ENCODE assay signal across 9 cellular contexts in the genomic region with DNA sequence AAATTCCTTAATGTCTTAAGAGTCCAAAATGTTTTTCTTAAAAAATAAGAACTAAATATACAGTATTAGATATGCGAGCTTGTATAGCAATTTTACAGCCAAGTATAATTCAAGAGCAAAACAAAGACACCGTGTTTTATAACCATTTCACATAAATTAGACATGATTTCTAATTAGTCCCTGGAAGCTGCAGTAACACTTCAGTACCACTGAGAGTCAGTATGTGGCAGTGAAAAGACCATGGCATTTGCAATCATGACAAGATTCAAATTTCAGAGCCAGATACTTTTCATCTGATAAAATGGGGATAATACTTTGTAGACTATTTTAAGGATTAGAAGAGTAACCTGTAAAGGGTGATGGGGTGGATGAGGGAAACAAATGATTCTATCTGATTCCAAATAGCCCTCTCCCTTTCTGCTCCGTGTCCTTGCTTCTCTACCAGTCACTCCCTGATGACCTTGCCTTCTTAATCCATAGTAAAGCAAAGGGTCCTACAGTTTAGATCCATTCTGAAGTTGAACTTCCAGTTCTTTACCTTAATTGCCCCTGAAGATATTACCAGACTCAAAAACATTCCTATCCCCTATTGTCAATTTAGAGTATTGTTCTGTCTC.
A peak's percentile ranks its signal among the peaks of the same experiment; 100 is the strongest.
DNase-seq lines count a peak whose midpoint lies in the region; ATAC-seq and TF ChIP-seq lines count a peak whose summit lies in the region.
"Had no signal": no experiment of that assay in that cellular context is flagged by ENCODE, and none has a peak within 500 bp of the region (broad histone marks: within the 10 kb centered on the region; RNA-seq: fewer than 3 reads in every experiment).

No MANE protein-coding gene starts in this region.

- H3K27me3 Mint-ChIP-seq in glutamatergic neuron (ENCODE audit: unreplicated experiment) = no peaks in the 10 kb centered on the region

- ATAC-seq in GM21529 (IDR thresholded peaks at IDR 0.05; ENCODE audit: unreplicated experiment) = peak; percentile 82

- H3K27ac Mint-ChIP-seq in glutamatergic neuron (ENCODE audit: unreplicated experiment) = no peak overlapping the region

- H3K9me3 ChIP-seq in WERI-Rb-1 (ENCODE audit: severe bottlenecking) = no peaks in the 10 kb centered on the region
- H3K9me3 ChIP-seq: BLaER1 had no signal

- H3K36me3 Mint-ChIP-seq in glutamatergic neuron (ENCODE audit: unreplicated experiment) = no peaks in the 10 kb centered on the region

- no peak overlapping the region for H3K4me3 ChIP-seq in WERI-Rb-1 (ENCODE audit: low read depth, low read length)
- no peak overlapping the region for H3K4me3 ChIP-seq in skeletal muscle cell (ENCODE audit: low read depth, low read length)
- H3K4me3 ChIP-seq: BLaER1 had no signal

- TF ChIP-seq CTCF in WERI-Rb-1 (IDR thresholded peaks at IDR 0.05; ENCODE audit: low read depth, low read length) (peak; percentile 63), glutamatergic neuron (IDR thresholded peaks at IDR 0.05; ENCODE audit: partially characterized antibody, unreplicated experiment) (peak; percentile 76)

- DNase-seq in NCI-H1092 treated with DMSO at 0.1 percent for 48 hours (lab: John Stamatoyannopoulos, UW) (peak; percentile 36), NCI-H1092 (lab: John Stamatoyannopoulos, UW) (no peak), M059J (ENCODE audit: low read depth) (peak; percentile 8), WERI-Rb-1 (no peak), glutamatergic neuron (no peak), skeletal muscle cell (ENCODE audit: low read depth) (peak; percentile 15), OCI-M2 (lab: John Stamatoyannopoulos, UW; ENCODE audit: unreplicated experiment) (no peak)

- H3K4me1 Mint-ChIP-seq in glutamatergic neuron (ENCODE audit: low read depth, unreplicated experiment) = no peaks in the 10 kb centered on the region

- H3K27me3 ChIP-seq in WERI-Rb-1 (ENCODE audit: insufficient read depth, low read depth, severe bottlenecking) = no peaks in the 10 kb centered on the region
- H3K27me3 ChIP-seq: BLaER1 had no signal

- no peaks in the 10 kb centered on the region for H3K36me3 ChIP-seq in WERI-Rb-1
- H3K36me3 ChIP-seq: BLaER1 had no signal

- H3K9me3 Mint-ChIP-seq in glutamatergic neuron (ENCODE audit: unreplicated experiment) = no peaks in the 10 kb centered on the region

- no peak overlapping the region for H3K27ac ChIP-seq in WERI-Rb-1
- H3K27ac ChIP-seq: BLaER1 had no signal

- no peak overlapping the region for H3K4me3 Mint-ChIP-seq in glutamatergic neuron (ENCODE audit: unreplicated experiment)

Comparison
In these comparisons a context has a peak if more than half of its experiments do, and no peak if none do; other contexts are left out.
1. DNase-seq: peak in NCI-H1092 treated with DMSO at 0.1 percent for 48 hours (single experiment), M059J (single experiment) and skeletal muscle cell (single experiment); none in NCI-H1092 (single experiment), WERI-Rb-1 (single experiment), glutamatergic neuron (single experiment) and OCI-M2 (single experiment).